30 cellular contexts compared by ENCODE assay signal in genomic region chr4:152159773-152160172, GRCh38.
"Had no signal": no experiment of that assay in that cellular context is flagged by ENCODE, and none has a peak within 500 bp of the region (broad histone marks: within the 10 kb centered on the region; RNA-seq: fewer than 3 reads in every experiment).

No MANE protein-coding gene starts in this region.

- H3K4me3 ChIP-seq: adrenal gland, body of pancreas, colonic mucosa, esophagus squamous epithelium had no signal

- ATAC-seq: activated CD4-positive, alpha-beta T cell treated with anti-CD3 and anti-CD28 coated beads for 36 hours; activated CD8-positive, alpha-beta memory T cell treated with anti-CD3 and anti-CD28 coated beads, Interleukin-2, amount 10 ng/mL, durations not matched to agents 7 days and 5 days; activated CD8-positive, alpha-beta T cell treated with anti-CD3 and anti-CD28 coated beads, Interleukin-2, amount 10 ng/mL, durations not matched to agents 7 days and 5 days; activated naive CD8-positive, alpha-beta T cell treated with anti-CD3 and anti-CD28 coated beads, Interleukin-2, amount 50 U/mL, for 24 hours; body of pancreas had no signal

- FAIRE-seq: endometrium, endothelial cell of umbilical vein, frontal cortex had no signal

- H3K4me1 ChIP-seq: body of pancreas, colonic mucosa had no signal

- H3K27ac Mint-ChIP-seq: activated CD4-positive, alpha-beta memory T cell treated with anti-CD3 and anti-CD28 coated beads for 36 hours; activated CD4-positive, alpha-beta T cell treated with anti-CD3 and anti-CD28 coated beads for 36 hours; activated CD4-positive, alpha-beta T cell treated with anti-CD3 and anti-CD28 coated beads, Interleukin-2, amount 10 ng/mL, durations not matched to agents 24 days and 14 days; activated CD8-positive, alpha-beta memory T cell treated with anti-CD3 and anti-CD28 coated beads, Interleukin-2, amount 10 ng/mL, durations not matched to agents 7 days and 5 days; activated CD8-positive, alpha-beta T cell treated with anti-CD3 and anti-CD28 coated beads, Interleukin-2, amount 10 ng/mL, durations not matched to agents 7 days and 5 days; activated naive CD4-positive, alpha-beta T cell treated with anti-CD3 and anti-CD28 coated beads for 36 hours; activated naive CD4-positive, alpha-beta T cell treated with anti-CD3 and anti-CD28 coated beads, Interleukin-2, amount 50 U/mL, for 24 hours; activated naive CD8-positive, alpha-beta T cell treated with anti-CD3 and anti-CD28 coated beads for 36 hours; activated naive CD8-positive, alpha-beta T cell treated with anti-CD3 and anti-CD28 coated beads, Interleukin-2, amount 50 U/mL, for 24 hours; activated T-helper 1 cell treated with anti-CD3 and anti-CD28 coated beads, Interleukin-12 subunit alpha, Interleukin-12 subunit beta, Interleukin-2, Interleukin-4 antibody, amounts not matched to agents 30 ng/mL and 10 ng/mL and 1 ng/mL, durations not matched to agents 14 hours and 24 hours and 36 hours; activated T-helper 2 cell treated with anti-CD3 and anti-CD28 coated beads, Interferon-gamma antibody, Interleukin-2, Interleukin-4, amounts not matched to agents 10 μg/mL and 5 μg/mL and 100 μg/mL, durations not matched to agents 14 hours and 24 hours and 36 hours had no signal

- H3K9me3 Mint-ChIP-seq: activated naive CD4-positive, alpha-beta T cell treated with anti-CD3 and anti-CD28 coated beads for 36 hours; activated naive CD4-positive, alpha-beta T cell treated with anti-CD3 and anti-CD28 coated beads, Interleukin-2, amount 50 U/mL, for 24 hours; activated T-helper 2 cell treated with anti-CD3 and anti-CD28 coated beads, Interferon-gamma antibody, Interleukin-2, Interleukin-4, amounts not matched to agents 10 μg/mL and 5 μg/mL and 100 μg/mL, durations not matched to agents 14 hours and 24 hours and 36 hours had no signal

- H3K4me3 Mint-ChIP-seq: activated CD4-positive, alpha-beta memory T cell treated with anti-CD3 and anti-CD28 coated beads for 36 hours; activated CD4-positive, alpha-beta T cell treated with anti-CD3 and anti-CD28 coated beads for 36 hours; activated CD4-positive, alpha-beta T cell treated with anti-CD3 and anti-CD28 coated beads, Interleukin-2, amount 10 ng/mL, durations not matched to agents 24 days and 14 days; activated CD8-positive, alpha-beta memory T cell treated with anti-CD3 and anti-CD28 coated beads, Interleukin-2, amount 10 ng/mL, durations not matched to agents 7 days and 5 days; activated CD8-positive, alpha-beta T cell treated with anti-CD3 and anti-CD28 coated beads, Interleukin-2, amount 10 ng/mL, durations not matched to agents 7 days and 5 days; activated naive CD4-positive, alpha-beta T cell treated with anti-CD3 and anti-CD28 coated beads for 36 hours; activated naive CD4-positive, alpha-beta T cell treated with anti-CD3 and anti-CD28 coated beads, Interleukin-2, amount 50 U/mL, for 24 hours; activated naive CD8-positive, alpha-beta T cell treated with anti-CD3 and anti-CD28 coated beads for 36 hours; activated naive CD8-positive, alpha-beta T cell treated with anti-CD3 and anti-CD28 coated beads, Interleukin-2, amount 50 U/mL, for 24 hours; activated T-helper 1 cell treated with anti-CD3 and anti-CD28 coated beads, Interleukin-12 subunit alpha, Interleukin-12 subunit beta, Interleukin-2, Interleukin-4 antibody, amounts not matched to agents 30 ng/mL and 10 ng/mL and 1 ng/mL, durations not matched to agents 14 hours and 24 hours and 36 hours had no signal

- H3K27me3 ChIP-seq: adrenal gland, body of pancreas, colonic mucosa, esophagus squamous epithelium had no signal

- H3K9me3 ChIP-seq: adrenal gland, body of pancreas, colonic mucosa, esophagus squamous epithelium had no signal

- DNase-seq: activated CD4-positive, alpha-beta memory T cell treated with anti-CD3 and anti-CD28 coated beads for 36 hours; activated CD4-positive, alpha-beta T cell treated with anti-CD3 and anti-CD28 coated beads for 36 hours; activated CD4-positive, alpha-beta T cell treated with anti-CD3 and anti-CD28 coated beads, Interleukin-2, amount 10 ng/mL, durations not matched to agents 24 days and 14 days; activated CD4-positive, CD25-positive, alpha-beta regulatory T cell; activated CD4-positive, CD25-positive, alpha-beta regulatory T cell treated with anti-CD3 and anti-CD28 coated beads, Interleukin-2, amount 50 U/mL, for 72 hours; activated CD8-positive, alpha-beta memory T cell treated with anti-CD3 and anti-CD28 coated beads, Interleukin-2, amount 10 ng/mL, durations not matched to agents 7 days and 5 days; activated CD8-positive, alpha-beta memory T cell treated with anti-CD3 and anti-CD28 coated beads, Interleukin-2, amount 50 U/mL, for 4 hours; activated CD8-positive, alpha-beta T cell treated with anti-CD3 and anti-CD28 coated beads, Interleukin-2, amount 10 ng/mL, durations not matched to agents 7 days and 5 days; activated effector memory CD4-positive, alpha-beta T cell treated with anti-CD3 and anti-CD28 coated beads, Interleukin-2, amount 50 U/mL, for 16 hours; activated naive CD4-positive, alpha-beta T cell treated with anti-CD3 and anti-CD28 coated beads for 36 hours; activated naive CD8-positive, alpha-beta T cell treated with anti-CD3 and anti-CD28 coated beads for 36 hours; activated naive CD8-positive, alpha-beta T cell treated with anti-CD3 and anti-CD28 coated beads, Interleukin-2, amount 50 U/mL, for 24 hours; activated T-cell treated with anti-CD3 and anti-CD28 coated beads, Interleukin-2, amount 50 U/mL, for 1 hour; activated T-cell treated with anti-CD3 and anti-CD28 coated beads, Interleukin-2, amount 50 U/mL, for 48 hours; adrenal gland; aorta; body of pancreas; central memory CD4-positive, alpha-beta T cell; cerebellar nuclear complex; colonic mucosa; effector CD8-positive, alpha-beta T cell; esophagus squamous epithelium; T-helper 2 cell had no signal

- H3K27ac ChIP-seq: adrenal gland, body of pancreas, colonic mucosa, epithelial cell of prostate, esophagus squamous epithelium had no signal

- H3K36me3 Mint-ChIP-seq: activated CD4-positive, alpha-beta memory T cell treated with anti-CD3 and anti-CD28 coated beads for 36 hours; activated CD8-positive, alpha-beta memory T cell treated with anti-CD3 and anti-CD28 coated beads, Interleukin-2, amount 10 ng/mL, durations not matched to agents 7 days and 5 days; activated naive CD4-positive, alpha-beta T cell treated with anti-CD3 and anti-CD28 coated beads, Interleukin-2, amount 50 U/mL, for 24 hours; activated naive CD8-positive, alpha-beta T cell treated with anti-CD3 and anti-CD28 coated beads for 36 hours had no signal

- H3K36me3 ChIP-seq: adrenal gland, colonic mucosa, esophagus squamous epithelium had no signal
